Comparison of ENCODE assay signal across 1 cellular context in the genomic region with DNA sequence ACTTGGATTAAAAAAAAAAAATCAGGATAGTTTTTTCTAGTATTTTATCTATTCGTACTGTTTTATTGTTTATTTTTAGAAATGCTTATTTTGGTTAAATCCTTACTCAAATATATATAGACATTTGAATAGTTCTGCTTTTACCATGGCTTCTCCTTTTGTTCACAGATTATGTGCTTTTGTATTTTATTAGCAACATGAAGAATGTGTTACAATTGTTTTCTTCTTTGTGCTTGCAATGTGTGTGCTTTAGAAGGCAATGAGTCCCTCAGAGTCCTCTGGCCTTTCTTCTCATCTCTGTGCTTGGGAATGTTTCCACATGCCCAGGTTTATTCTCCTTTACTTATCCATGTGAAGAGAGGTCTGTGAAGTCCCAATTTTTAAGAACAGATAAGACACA.
TF ChIP-seq lines count a peak whose summit lies in the region.

No MANE protein-coding gene starts in this region.

TF ChIP-seq in H1, 55 proteins besides CTCF, POLR2A, EP300 and RAD21 (continued from another document):
- no peak for TF ChIP-seq CHD1 (IDR thresholded peaks at IDR 0.05; ENCODE audit: low read depth, low read length)
- no peak for TF ChIP-seq GABPA (IDR thresholded peaks at IDR 0.05; ENCODE audit: borderline replicate concordance, insufficient read depth, low read length)
- TF ChIP-seq MAFK (IDR thresholded peaks at IDR 0.05; ENCODE audit: low read depth, low read length), result no peak
- no peak for TF ChIP-seq CTBP2 (IDR thresholded peaks at IDR 0.05; ENCODE audit: borderline replicate concordance, insufficient read depth, insufficient read length, low read length)
- TF ChIP-seq SP1 (IDR thresholded peaks at IDR 0.05; ENCODE audit: low read depth, low read length), result no peak
- no peak for TF ChIP-seq RFX5 (IDR thresholded peaks at IDR 0.05; ENCODE audit: borderline replicate concordance, low read depth, low read length)
- TF ChIP-seq KDM1A (IDR thresholded peaks at IDR 0.05; ENCODE audit: borderline replicate concordance, low read length), result no peak
- no peak for TF ChIP-seq SRF (IDR thresholded peaks at IDR 0.05; ENCODE audit: low read depth, low read length)
- TF ChIP-seq SIRT6 (IDR thresholded peaks at IDR 0.05; ENCODE audit: low read length), result no peak
TF ChIP-seq in H1: peak in this region for 0.
